Comparison of ENCODE assay signal across 1 cellular context in genomic region chr7:83798489-83798888, GRCh38.
TF ChIP-seq lines count a peak whose summit lies in the region.

No MANE protein-coding gene starts in this region.

TF ChIP-seq in GM12878, 131 proteins besides CTCF, POLR2A, EP300 and RAD21 (continued from another document and continues in another):
- TF ChIP-seq TCF12 (IDR thresholded peaks at IDR 0.05; ENCODE audit: low read depth, low read length) (no peak), ETV6 (conservative IDR thresholded peaks at IDR 0.05 in 1 of 2, IDR thresholded peaks at IDR 0.05 in 1 of 2; ENCODE audit: borderline replicate concordance in 1 of 2, low read depth in 1 of 2) (peak in 1 of 2 experiments; percentile 91; a peak in 2 of 4 replicates), RFX5 (IDR thresholded peaks at IDR 0.05; ENCODE audit: low read depth, low read length) (no peak), ZNF207 (IDR thresholded peaks at IDR 0.05; ENCODE audit: borderline replicate concordance) (no peak), SUPT20H (IDR thresholded peaks at IDR 0.05; ENCODE audit: borderline replicate concordance, control insufficient read depth, low read depth, low read length) (no peak), SPI1 (IDR thresholded peaks at IDR 0.05; ENCODE audit: borderline replicate concordance, insufficient read depth, low read depth, low read length) (peak; percentile 89), SMC3 (IDR thresholded peaks at IDR 0.05; ENCODE audit: borderline replicate concordance, low read length) (no peak), IKZF1 (conservative IDR thresholded peaks at IDR 0.05) (peak; percentile 98), IRF4 (IDR thresholded peaks at IDR 0.05; ENCODE audit: low read depth, low read length) (peak; percentile 78; the same call in 1 of the 2 replicates), TCF7 (IDR thresholded peaks at IDR 0.05; ENCODE audit: borderline replicate concordance) (peak; percentile 74), MLLT1 (IDR thresholded peaks at IDR 0.05) (peak; percentile 60), IKZF2 (IDR thresholded peaks at IDR 0.05) (peak; percentile 98 to 99), LARP7 (IDR thresholded peaks at IDR 0.05) (no peak), POLR2AphosphoS2 (IDR thresholded peaks at IDR 0.05; ENCODE audit: low read depth, low read length) (no peak), NR2F1 (conservative IDR thresholded peaks at IDR 0.05) (peak; percentile 63), CBX5 (IDR thresholded peaks at IDR 0.05; ENCODE audit: low read depth) (0 out of 2 replicates have a peak, but pooled peaks have one; percentile 43), STAT3 (IDR thresholded peaks at IDR 0.05; ENCODE audit: low read depth, low read length) (no peak), ZBED1 (IDR thresholded peaks at IDR 0.05; ENCODE audit: borderline replicate concordance) (peak; percentile 70; the same call in 1 of the 2 replicates), NKRF (conservative IDR thresholded peaks at IDR 0.05) (no peak), SUZ12 (IDR thresholded peaks at IDR 0.05; ENCODE audit: unreplicated experiment) (no peak), HSF1 (IDR thresholded peaks at IDR 0.05; ENCODE audit: low read depth, low read length) (no peak), CHD1 (IDR thresholded peaks at IDR 0.05; ENCODE audit: low read depth, low read length) (no peak), JUNB (IDR thresholded peaks at IDR 0.05) (peak; percentile 90), YY1 (IDR thresholded peaks at IDR 0.05; ENCODE audit: low read depth, low read length) (peak; percentile 29; the same call in 1 of the 2 replicates), E4F1 (IDR thresholded peaks at IDR 0.05; ENCODE audit: borderline replicate concordance, partially characterized antibody) (no peak), MYB (IDR thresholded peaks at IDR 0.05; ENCODE audit: borderline replicate concordance, low read depth, low read length) (no peak), JUND (IDR thresholded peaks at IDR 0.05; ENCODE audit: low read depth, low read length) (no peak), NBN (IDR thresholded peaks at IDR 0.05) (peak; percentile 57; the same call in 1 of the 2 replicates), NRF1 (conservative IDR thresholded peaks at IDR 0.05; ENCODE audit: low read depth, low read length) (no peak), HCFC1 (IDR thresholded peaks at IDR 0.05; ENCODE audit: low read length) (no peak), ZBTB4 (CRISPR knock-in tag; IDR thresholded peaks at IDR 0.05) (no peak)
- TF ChIP-seq, protein P1, sequence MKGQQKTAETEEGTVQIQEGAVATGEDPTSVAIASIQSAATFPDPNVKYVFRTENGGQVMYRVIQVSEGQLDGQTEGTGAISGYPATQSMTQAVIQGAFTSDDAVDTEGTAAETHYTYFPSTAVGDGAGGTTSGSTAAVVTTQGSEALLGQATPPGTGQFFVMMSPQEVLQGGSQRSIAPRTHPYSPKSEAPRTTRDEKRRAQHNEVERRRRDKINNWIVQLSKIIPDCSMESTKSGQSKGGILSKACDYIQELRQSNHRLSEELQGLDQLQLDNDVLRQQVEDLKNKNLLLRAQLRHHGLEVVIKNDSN (IDR thresholded peaks at IDR 0.05; ENCODE audit: borderline replicate concordance, extremely low read length, insufficient read depth, low read depth, low read length) = no peak
- TF ChIP-seq, protein P2, sequence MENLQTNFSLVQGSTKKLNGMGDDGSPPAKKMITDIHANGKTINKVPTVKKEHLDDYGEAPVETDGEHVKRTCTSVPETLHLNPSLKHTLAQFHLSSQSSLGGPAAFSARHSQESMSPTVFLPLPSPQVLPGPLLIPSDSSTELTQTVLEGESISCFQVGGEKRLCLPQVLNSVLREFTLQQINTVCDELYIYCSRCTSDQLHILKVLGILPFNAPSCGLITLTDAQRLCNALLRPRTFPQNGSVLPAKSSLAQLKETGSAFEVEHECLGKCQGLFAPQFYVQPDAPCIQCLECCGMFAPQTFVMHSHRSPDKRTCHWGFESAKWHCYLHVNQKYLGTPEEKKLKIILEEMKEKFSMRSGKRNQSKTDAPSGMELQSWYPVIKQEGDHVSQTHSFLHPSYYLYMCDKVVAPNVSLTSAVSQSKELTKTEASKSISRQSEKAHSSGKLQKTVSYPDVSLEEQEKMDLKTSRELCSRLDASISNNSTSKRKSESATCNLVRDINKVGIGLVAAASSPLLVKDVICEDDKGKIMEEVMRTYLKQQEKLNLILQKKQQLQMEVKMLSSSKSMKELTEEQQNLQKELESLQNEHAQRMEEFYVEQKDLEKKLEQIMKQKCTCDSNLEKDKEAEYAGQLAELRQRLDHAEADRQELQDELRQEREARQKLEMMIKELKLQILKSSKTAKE (IDR thresholded peaks at IDR 0.05; ENCODE audit: low read depth, poor library complexity, severe bottlenecking) = no peak
- TF ChIP-seq, protein P3, sequence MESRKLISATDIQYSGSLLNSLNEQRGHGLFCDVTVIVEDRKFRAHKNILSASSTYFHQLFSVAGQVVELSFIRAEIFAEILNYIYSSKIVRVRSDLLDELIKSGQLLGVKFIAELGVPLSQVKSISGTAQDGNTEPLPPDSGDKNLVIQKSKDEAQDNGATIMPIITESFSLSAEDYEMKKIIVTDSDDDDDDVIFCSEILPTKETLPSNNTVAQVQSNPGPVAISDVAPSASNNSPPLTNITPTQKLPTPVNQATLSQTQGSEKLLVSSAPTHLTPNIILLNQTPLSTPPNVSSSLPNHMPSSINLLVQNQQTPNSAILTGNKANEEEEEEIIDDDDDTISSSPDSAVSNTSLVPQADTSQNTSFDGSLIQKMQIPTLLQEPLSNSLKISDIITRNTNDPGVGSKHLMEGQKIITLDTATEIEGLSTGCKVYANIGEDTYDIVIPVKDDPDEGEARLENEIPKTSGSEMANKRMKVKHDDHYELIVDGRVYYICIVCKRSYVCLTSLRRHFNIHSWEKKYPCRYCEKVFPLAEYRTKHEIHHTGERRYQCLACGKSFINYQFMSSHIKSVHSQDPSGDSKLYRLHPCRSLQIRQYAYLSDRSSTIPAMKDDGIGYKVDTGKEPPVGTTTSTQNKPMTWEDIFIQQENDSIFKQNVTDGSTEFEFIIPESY (IDR thresholded peaks at IDR 0.05) = no peak
- TF ChIP-seq, protein P4, sequence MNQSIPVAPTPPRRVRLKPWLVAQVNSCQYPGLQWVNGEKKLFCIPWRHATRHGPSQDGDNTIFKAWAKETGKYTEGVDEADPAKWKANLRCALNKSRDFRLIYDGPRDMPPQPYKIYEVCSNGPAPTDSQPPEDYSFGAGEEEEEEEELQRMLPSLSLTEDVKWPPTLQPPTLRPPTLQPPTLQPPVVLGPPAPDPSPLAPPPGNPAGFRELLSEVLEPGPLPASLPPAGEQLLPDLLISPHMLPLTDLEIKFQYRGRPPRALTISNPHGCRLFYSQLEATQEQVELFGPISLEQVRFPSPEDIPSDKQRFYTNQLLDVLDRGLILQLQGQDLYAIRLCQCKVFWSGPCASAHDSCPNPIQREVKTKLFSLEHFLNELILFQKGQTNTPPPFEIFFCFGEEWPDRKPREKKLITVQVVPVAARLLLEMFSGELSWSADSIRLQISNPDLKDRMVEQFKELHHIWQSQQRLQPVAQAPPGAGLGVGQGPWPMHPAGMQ (IDR thresholded peaks at IDR 0.05; ENCODE audit: borderline replicate concordance) = no peak
- TF ChIP-seq, protein P5, sequence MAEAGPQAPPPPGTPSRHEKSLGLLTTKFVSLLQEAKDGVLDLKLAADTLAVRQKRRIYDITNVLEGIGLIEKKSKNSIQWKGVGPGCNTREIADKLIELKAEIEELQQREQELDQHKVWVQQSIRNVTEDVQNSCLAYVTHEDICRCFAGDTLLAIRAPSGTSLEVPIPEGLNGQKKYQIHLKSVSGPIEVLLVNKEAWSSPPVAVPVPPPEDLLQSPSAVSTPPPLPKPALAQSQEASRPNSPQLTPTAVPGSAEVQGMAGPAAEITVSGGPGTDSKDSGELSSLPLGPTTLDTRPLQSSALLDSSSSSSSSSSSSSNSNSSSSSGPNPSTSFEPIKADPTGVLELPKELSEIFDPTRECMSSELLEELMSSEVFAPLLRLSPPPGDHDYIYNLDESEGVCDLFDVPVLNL (IDR thresholded peaks at IDR 0.05; ENCODE audit: low read depth, low read length) = no peak
- TF ChIP-seq, protein P6, sequence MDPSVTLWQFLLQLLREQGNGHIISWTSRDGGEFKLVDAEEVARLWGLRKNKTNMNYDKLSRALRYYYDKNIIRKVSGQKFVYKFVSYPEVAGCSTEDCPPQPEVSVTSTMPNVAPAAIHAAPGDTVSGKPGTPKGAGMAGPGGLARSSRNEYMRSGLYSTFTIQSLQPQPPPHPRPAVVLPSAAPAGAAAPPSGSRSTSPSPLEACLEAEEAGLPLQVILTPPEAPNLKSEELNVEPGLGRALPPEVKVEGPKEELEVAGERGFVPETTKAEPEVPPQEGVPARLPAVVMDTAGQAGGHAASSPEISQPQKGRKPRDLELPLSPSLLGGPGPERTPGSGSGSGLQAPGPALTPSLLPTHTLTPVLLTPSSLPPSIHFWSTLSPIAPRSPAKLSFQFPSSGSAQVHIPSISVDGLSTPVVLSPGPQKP (IDR thresholded peaks at IDR 0.05; ENCODE audit: low read depth, low read length) = no peak
- TF ChIP-seq, protein P7, sequence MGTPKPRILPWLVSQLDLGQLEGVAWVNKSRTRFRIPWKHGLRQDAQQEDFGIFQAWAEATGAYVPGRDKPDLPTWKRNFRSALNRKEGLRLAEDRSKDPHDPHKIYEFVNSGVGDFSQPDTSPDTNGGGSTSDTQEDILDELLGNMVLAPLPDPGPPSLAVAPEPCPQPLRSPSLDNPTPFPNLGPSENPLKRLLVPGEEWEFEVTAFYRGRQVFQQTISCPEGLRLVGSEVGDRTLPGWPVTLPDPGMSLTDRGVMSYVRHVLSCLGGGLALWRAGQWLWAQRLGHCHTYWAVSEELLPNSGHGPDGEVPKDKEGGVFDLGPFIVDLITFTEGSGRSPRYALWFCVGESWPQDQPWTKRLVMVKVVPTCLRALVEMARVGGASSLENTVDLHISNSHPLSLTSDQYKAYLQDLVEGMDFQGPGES (IDR thresholded peaks at IDR 0.05) = no peak
